In genomic region chr16:2159052-2159838, GRCh38 we compare ENCODE assay signal across 9 cellular contexts. TPM values are rescaled to one million over a fixed set of nuclear protein-coding genes. Genes with fewer than 3 reads are reported as not detected.
DNase-seq lines count a peak whose midpoint lies in the region; ATAC-seq and TF ChIP-seq lines count a peak whose summit lies in the region.
"Had no signal": no experiment of that assay in that cellular context is flagged by ENCODE, and none has a peak within 500 bp of the region (broad histone marks: within the 10 kb centered on the region; RNA-seq: fewer than 3 reads in every experiment).

No MANE protein-coding gene starts in this region.

- H3K9me3 ChIP-seq in skeletal muscle satellite cell (replicated peaks; ENCODE audit: low read length) (no peaks in the 10 kb centered on the region), MM.1S (replicated peaks; ENCODE audit: insufficient read depth, low read length) (no peaks in the 10 kb centered on the region)

- H3K4me1 Mint-ChIP-seq in naive thymus-derived CD8-positive, alpha-beta T cell = peaks cover 20 to 47% (median 38%) of the 10 kb centered on the region in 4 donors

- no peaks in the 10 kb centered on the region for H3K27me3 Mint-ChIP-seq in naive thymus-derived CD8-positive, alpha-beta T cell

- H3K27me3 ChIP-seq in skeletal muscle satellite cell (ENCODE audit: control insufficient read depth, insufficient read depth, low read length) (no peaks in the 10 kb centered on the region), MM.1S (replicated peaks; ENCODE audit: insufficient read depth, low read length) (no peaks in the 10 kb centered on the region)

- H3K4me1 ChIP-seq in skeletal muscle satellite cell (ENCODE audit: control insufficient read depth, insufficient read depth, low read length) = peaks cover 59% of the 10 kb centered on the region
- peaks cover 6% of the 10 kb centered on the region; the same call in 1 of the 2 replicates for H3K4me1 ChIP-seq in MM.1S (ENCODE audit: low read length)

- H3K9me2 ChIP-seq in MM.1S (replicated peaks; ENCODE audit: insufficient read depth, low read length) = no peaks in the 10 kb centered on the region

- H3K27ac ChIP-seq in angular gyrus (ENCODE audit: low read depth, low read length) = peak overlapping the region; percentile 42
- H3K27ac ChIP-seq in MM.1S (ENCODE audit: low read length) = no peak overlapping the region

- H3K9ac ChIP-seq in skeletal muscle satellite cell (ENCODE audit: low read depth, low read length) (peak overlapping the region; percentile 84), MM.1S (ENCODE audit: low read length) (no peak overlapping the region)

- ATAC-seq in GM19463 (IDR thresholded peaks at IDR 0.05; ENCODE audit: unreplicated experiment) = no peak
- no peak for ATAC-seq in naive thymus-derived CD8-positive, alpha-beta T cell

- DNase-seq in GM12864 (ENCODE audit: low read depth) (no peak), hypothalamus (lab: John Stamatoyannopoulos, UW) (peak in 40 of 51 donors; percentile 11 to 85 (median 62)), SKM-1 (lab: John Stamatoyannopoulos, UW; ENCODE audit: unreplicated experiment) (no peak), MM.1S (no peak)
- DNase-seq in naive thymus-derived CD8-positive, alpha-beta T cell = no peak
- DNase-seq: activated CD4-positive, CD25-positive, alpha-beta regulatory T cell had no signal

- H3K36me3 Mint-ChIP-seq in naive thymus-derived CD8-positive, alpha-beta T cell = peaks cover 0 to 4% (median 0%) of the 10 kb centered on the region in 3 donors

- H3K4me3 Mint-ChIP-seq in naive thymus-derived CD8-positive, alpha-beta T cell = peak overlapping the region in 1 of 10 donors; percentile 70

- H3K27ac Mint-ChIP-seq in naive thymus-derived CD8-positive, alpha-beta T cell = peak overlapping the region in 3 of 10 donors; percentile 19 to 36 (median 35)

- H2AFZ ChIP-seq in MM.1S (ENCODE audit: low read length) = no peak overlapping the region

- peak overlapping the region; percentile 86 for H3K4me2 ChIP-seq in skeletal muscle satellite cell (ENCODE audit: low read length)
- no peak overlapping the region for H3K4me2 ChIP-seq in MM.1S (ENCODE audit: low read depth, low read length)

- TF ChIP-seq CTCF in GM12864 (IDR thresholded peaks at IDR 0.05; ENCODE audit: low read depth, low read length, missing control alignments) (no peak), MM.1S (IDR thresholded peaks at IDR 0.05; ENCODE audit: low read length) (no peak)

- H3K36me3 ChIP-seq in skeletal muscle satellite cell (ENCODE audit: insufficient read depth, low read length) (peaks cover 19% of the 10 kb centered on the region), MM.1S (replicated peaks; ENCODE audit: insufficient read depth, low read length) (no peaks in the 10 kb centered on the region)

- H3F3A ChIP-seq in MM.1S (ENCODE audit: insufficient read depth, low read length) = peaks cover 9% of the 10 kb centered on the region

- POLR2A ChIA-PET in naive thymus-derived CD8-positive, alpha-beta T cell (lab: Charles Lee) = no interaction called here

- H3K4me3 ChIP-seq in GM12864 (ENCODE audit: low read depth, low read length) (peak overlapping the region; percentile 49), skeletal muscle satellite cell (ENCODE audit: low read length) (peak overlapping the region; percentile 53), MM.1S (ENCODE audit: low read length) (no peak overlapping the region)

- no peaks in the 10 kb centered on the region for H3K9me3 Mint-ChIP-seq in naive thymus-derived CD8-positive, alpha-beta T cell

- peaks cover 88% of the 10 kb centered on the region for H3K79me2 ChIP-seq in MM.1S (ENCODE audit: low read length)

- no peaks in the 10 kb centered on the region for H4K20me1 ChIP-seq in MM.1S (ENCODE audit: insufficient read depth, low read length)

RNA-seq across cellular contexts. Expression of gene TRAF7, which starts 3.7 kb away (rescaled TPM):
- total RNA-seq in skeletal muscle satellite cell (2012; rRNA removed) = 55.3 and 64.7 TPM in 2 replicates
- total RNA-seq in naive thymus-derived CD8-positive, alpha-beta T cell = 10 to 100 TPM; 32.3 to 39.5 TPM
- polyA plus RNA-seq in naive thymus-derived CD8-positive, alpha-beta T cell = 1 to 10 TPM; 3.5 to 8.8 (median 4.3) TPM

RNA-seq across cellular contexts. Expression of gene RAB26, which starts 10.8 kb away (rescaled TPM):
- total RNA-seq in skeletal muscle satellite cell (2012; rRNA removed) = 0.66 TPM in 1 of 2 replicates, not detected in the other
- not detected for total RNA-seq in naive thymus-derived CD8-positive, alpha-beta T cell
- polyA plus RNA-seq in naive thymus-derived CD8-positive, alpha-beta T cell = 1 to 10 TPM in 1 of 3 donors, under 1 TPM in 2; 0.27 to 1.2 (median 0.94) TPM

RNA-seq across cellular contexts. Expression of gene PKD1, which starts 23.5 kb away (rescaled TPM):
- total RNA-seq in skeletal muscle satellite cell (2012; rRNA removed) = 90.8 and 110 TPM in 2 replicates
- total RNA-seq in naive thymus-derived CD8-positive, alpha-beta T cell = 100 to 1,000 TPM; 131 to 134 TPM
- 1 to 10 TPM; 3.5 to 9.9 (median 4.8) TPM for polyA plus RNA-seq in naive thymus-derived CD8-positive, alpha-beta T cell

RNA-seq across cellular contexts. Expression of gene CASKIN1, which starts 37.2 kb away (rescaled TPM):
- total RNA-seq in skeletal muscle satellite cell (2012; rRNA removed) = under 0.01 and 0.22 TPM in 2 replicates
- total RNA-seq in naive thymus-derived CD8-positive, alpha-beta T cell = under 1 TPM; 0.08 to 0.13 TPM
- not detected for polyA plus RNA-seq in naive thymus-derived CD8-positive, alpha-beta T cell

RNA-seq across cellular contexts. Expression of gene MLST8, which starts 46.0 kb away (rescaled TPM):
- 25.1 and 26.9 TPM in 2 replicates for total RNA-seq in skeletal muscle satellite cell (2012; rRNA removed)
- 10 to 100 TPM; 49.3 to 53.2 TPM for total RNA-seq in naive thymus-derived CD8-positive, alpha-beta T cell
- 10 to 100 TPM; 29.9 to 40.4 (median 30.1) TPM for polyA plus RNA-seq in naive thymus-derived CD8-positive, alpha-beta T cell

Comparison
In these comparisons a context has a peak if more than half of its experiments do, and no peak if none do; other contexts are left out.
1. DNase-seq: peak in hypothalamus (40 of 51); none in GM12864 (single experiment), SKM-1 (single experiment), MM.1S (single experiment) and naive thymus-derived CD8-positive, alpha-beta T cell (0 of 10).